16 cellular contexts compared by ENCODE assay signal in the genomic region with DNA sequence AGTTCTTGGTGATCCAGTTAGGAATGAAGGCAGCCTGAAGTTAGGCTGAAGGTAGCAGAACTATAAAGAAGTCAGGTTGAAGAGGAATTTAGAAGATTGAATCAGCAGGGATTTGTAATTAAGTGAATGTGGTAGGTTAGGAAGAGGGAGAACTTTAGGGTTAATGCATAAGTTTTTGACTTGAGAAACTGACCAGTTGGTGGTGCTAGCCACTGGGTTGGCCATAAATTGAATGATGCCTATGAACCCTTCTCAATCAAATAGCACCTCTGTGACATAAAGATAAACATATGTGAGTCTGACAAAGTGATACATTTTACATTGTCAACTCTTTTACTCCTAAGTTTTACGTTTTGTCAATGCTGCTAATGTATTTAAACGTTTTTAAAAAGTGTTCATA.
A peak's percentile ranks its signal among the peaks of the same experiment; 100 is the strongest.
DNase-seq lines count a peak whose midpoint lies in the region; ATAC-seq and TF ChIP-seq lines count a peak whose summit lies in the region.
"Had no signal": no experiment of that assay in that cellular context is flagged by ENCODE, and none has a peak within 500 bp of the region (broad histone marks: within the 10 kb centered on the region; RNA-seq: fewer than 3 reads in every experiment).

No MANE protein-coding gene starts in this region.

- H2BK20ac ChIP-seq in H9 (ENCODE audit: low read depth, low read length, poor library complexity, severe bottlenecking), result no peak overlapping the region

- H4K20me1 ChIP-seq in H9 (ENCODE audit: control insufficient read depth, insufficient read depth, insufficient read length), result no peaks in the 10 kb centered on the region
- H4K20me1 ChIP-seq: BLaER1 had no signal

- no peaks in the 10 kb centered on the region for H3K9me3 ChIP-seq in H9 (ENCODE audit: control insufficient read depth, low read depth, low read length)
- no peaks in the 10 kb centered on the region for H3K9me3 ChIP-seq in WERI-Rb-1 (ENCODE audit: severe bottlenecking)
- no peaks in the 10 kb centered on the region for H3K9me3 ChIP-seq in transverse colon
- H3K9me3 ChIP-seq: BLaER1, Peyer's patch had no signal

- no peak overlapping the region for H4K91ac ChIP-seq in H9 (ENCODE audit: insufficient read length, low read depth, low read length)

- TF ChIP-seq CTCF in GM12865 (IDR thresholded peaks at IDR 0.05; ENCODE audit: insufficient read depth, low read depth, low read length, missing control alignments) (no peak), H9 (conservative IDR thresholded peaks at IDR 0.05) (peak; percentile 43; the same call in 2 of the 3 replicates), WERI-Rb-1 (IDR thresholded peaks at IDR 0.05; ENCODE audit: low read depth, low read length) (peak; percentile 40; the same call in 1 of the 2 replicates), transverse colon (IDR thresholded peaks at IDR 0.05) (no peak)

- DNase-seq in GM12865 (ENCODE audit: low read depth) (peak; percentile 4), H9 (no peak), WERI-Rb-1 (no peak), myocyte (ENCODE audit: low read depth) (peak; percentile 10), transverse colon (no peak), NCI-H2196 (lab: John Stamatoyannopoulos, UW; ENCODE audit: unreplicated experiment) (no peak), left lobe of liver (ENCODE audit: low spot score) (no peak)
- DNase-seq in activated T-helper 1 cell treated with anti-CD3 and anti-CD28 coated beads, Interleukin-12 subunit alpha, Interleukin-12 subunit beta, Interleukin-2, Interleukin-4 antibody, amounts not matched to agents 30 ng/mL and 10 ng/mL and 1 ng/mL, durations not matched to agents 14 hours and 24 hours and 36 hours (ENCODE audit: low spot score), result no peak
- DNase-seq: NCI-H1092, NCI-H1694 treated with DMSO at 0.1 percent for 48 hours, NCI-H446 treated with DMSO at 0.1 percent for 48 hours, NCI-H82, Peyer's patch, Right ventricle myocardium superior, T-helper 17 cell had no signal

- whole genome bisulfite sequencing in H9 (ENCODE audit: extremely low coverage, insufficient read length, low lambda C conversion rate), result no CpG with 5 or more reads among the region's 2 CpGs
- WGBS in transverse colon (ENCODE audit: low coverage in 1 of 2), 2 donors, result 50 to 56% methylated on average over 2 of the region's 2 CpGs

- H3T11ph ChIP-seq in H9 (ENCODE audit: low read length), result no peak overlapping the region

- H3K4ac ChIP-seq in H9 (ENCODE audit: low read depth, low read length), result no peak overlapping the region

- H4K8ac ChIP-seq in H9 (replicated peaks; ENCODE audit: insufficient read length, low read depth, low read length), result no peak overlapping the region

- no peaks in the 10 kb centered on the region for H3K36me3 Mint-ChIP-seq in H9 (ENCODE audit: insufficient read depth in 1 of 3, low read depth in 3 of 3)
- H3K36me3 Mint-ChIP-seq in activated T-helper 1 cell treated with anti-CD3 and anti-CD28 coated beads, Interleukin-12 subunit alpha, Interleukin-12 subunit beta, Interleukin-2, Interleukin-4 antibody, amounts not matched to agents 30 ng/mL and 10 ng/mL and 1 ng/mL, durations not matched to agents 14 hours and 24 hours and 36 hours (ENCODE audit: low read depth), result no peaks in the 10 kb centered on the region

- H3K4me1 ChIP-seq in H9 (ENCODE audit: insufficient read depth, low read length), result no peaks in the 10 kb centered on the region
- H3K4me1 ChIP-seq in transverse colon, result no peaks in the 10 kb centered on the region
- H3K4me1 ChIP-seq: BLaER1, Peyer's patch had no signal

- no peak overlapping the region for H2BK15ac ChIP-seq in H9 (ENCODE audit: low read depth, low read length)

- H4K5ac ChIP-seq in H9 (ENCODE audit: insufficient read length, low read depth, low read length), result no peak overlapping the region

- H3K23me2 ChIP-seq in H9 (ENCODE audit: insufficient read length, low read depth, low read length, poor library complexity, severe bottlenecking), result no peaks in the 10 kb centered on the region

- H2AFZ ChIP-seq in H9 (ENCODE audit: low read length), result no peak overlapping the region

- no peak overlapping the region for H3K4me3 ChIP-seq in GM12865 (ENCODE audit: low read depth, low read length)
- no peak overlapping the region for H3K4me3 ChIP-seq in WERI-Rb-1 (ENCODE audit: low read depth, low read length)
- H3K4me3 ChIP-seq in transverse colon, result no peak overlapping the region
- H3K4me3 ChIP-seq: BLaER1, Peyer's patch had no signal

- no peak overlapping the region for H2AK5ac ChIP-seq in H9 (ENCODE audit: insufficient read length, low read length)

- no peaks in the 10 kb centered on the region for H3K79me2 ChIP-seq in H9 (ENCODE audit: insufficient read depth, low read length)

- peaks cover 0 to 4% of the 10 kb centered on the region in 2 experiments; a peak in 1 of 5 replicates for H3K9me3 Mint-ChIP-seq in H9
- no peaks in the 10 kb centered on the region for H3K9me3 Mint-ChIP-seq in activated T-helper 1 cell treated with anti-CD3 and anti-CD28 coated beads, Interleukin-12 subunit alpha, Interleukin-12 subunit beta, Interleukin-2, Interleukin-4 antibody, amounts not matched to agents 30 ng/mL and 10 ng/mL and 1 ng/mL, durations not matched to agents 14 hours and 24 hours and 36 hours

- no peak overlapping the region for H3K4me2 ChIP-seq in H9 (ENCODE audit: insufficient read depth, insufficient read length, low read length)
- H3K4me2 ChIP-seq: BLaER1 had no signal

- no peak overlapping the region for H3K4me3 Mint-ChIP-seq in H9
- H3K4me3 Mint-ChIP-seq in activated T-helper 1 cell treated with anti-CD3 and anti-CD28 coated beads, Interleukin-12 subunit alpha, Interleukin-12 subunit beta, Interleukin-2, Interleukin-4 antibody, amounts not matched to agents 30 ng/mL and 10 ng/mL and 1 ng/mL, durations not matched to agents 14 hours and 24 hours and 36 hours, result no peak overlapping the region
- H3K4me3 Mint-ChIP-seq: T-helper 17 cell had no signal

- H3K36me3 ChIP-seq in WERI-Rb-1 (no peaks in the 10 kb centered on the region), transverse colon (no peaks in the 10 kb centered on the region)
- H3K36me3 ChIP-seq: BLaER1, Peyer's patch had no signal

- H3K23ac ChIP-seq in H9 (ENCODE audit: insufficient read length, low read depth, low read length), result no peak overlapping the region

- H3K56ac ChIP-seq in H9 (ENCODE audit: insufficient read length, low read depth, low read length), result no peak overlapping the region

- H2BK12ac ChIP-seq in H9 (ENCODE audit: insufficient read length, low read depth, low read length), result no peak overlapping the region

- no peak overlapping the region for H3K18ac ChIP-seq in H9 (ENCODE audit: insufficient read length, low read depth, low read length)

- H3K9ac ChIP-seq in H9 (ENCODE audit: extremely low read depth, insufficient read length, low read length), result no peak overlapping the region
- H3K9ac ChIP-seq: BLaER1 had no signal

- no peak for TF ChIP-seq EP300 in transverse colon (IDR thresholded peaks at IDR 0.05; ENCODE audit: low read depth)

- H3K27ac Mint-ChIP-seq in H9, result no peak overlapping the region
- H3K27ac Mint-ChIP-seq in activated T-helper 1 cell treated with anti-CD3 and anti-CD28 coated beads, Interleukin-12 subunit alpha, Interleukin-12 subunit beta, Interleukin-2, Interleukin-4 antibody, amounts not matched to agents 30 ng/mL and 10 ng/mL and 1 ng/mL, durations not matched to agents 14 hours and 24 hours and 36 hours, result no peak overlapping the region
- H3K27ac Mint-ChIP-seq: T-helper 17 cell had no signal

- no peak for TF ChIP-seq POLR2A in transverse colon (IDR thresholded peaks at IDR 0.05)

- H3K4me1 Mint-ChIP-seq in H9, result no peaks in the 10 kb centered on the region
- no peaks in the 10 kb centered on the region for H3K4me1 Mint-ChIP-seq in activated T-helper 1 cell treated with anti-CD3 and anti-CD28 coated beads, Interleukin-12 subunit alpha, Interleukin-12 subunit beta, Interleukin-2, Interleukin-4 antibody, amounts not matched to agents 30 ng/mL and 10 ng/mL and 1 ng/mL, durations not matched to agents 14 hours and 24 hours and 36 hours (ENCODE audit: low read depth)
- H3K4me1 Mint-ChIP-seq: T-helper 17 cell had no signal

- in situ Hi-C loops in transverse colon (cut with MboI; ENCODE audit: low pct_ligation_motif_present in 1 of 4, low pct_unique_long_range_greater_than_20kb in 1 of 4, low sequenced_read_pairs in 3 of 4), result no loop called here

- H3K27ac ChIP-seq in H9 (ENCODE audit: insufficient read length, low read depth, low read length), result no peak overlapping the region
- H3K27ac ChIP-seq in WERI-Rb-1, result no peak overlapping the region
- no peak overlapping the region for H3K27ac ChIP-seq in transverse colon
- H3K27ac ChIP-seq: BLaER1, Peyer's patch had no signal

- no peaks in the 10 kb centered on the region for H3K27me3 Mint-ChIP-seq in H9 (ENCODE audit: low read depth)
- no peaks in the 10 kb centered on the region for H3K27me3 Mint-ChIP-seq in activated T-helper 1 cell treated with anti-CD3 and anti-CD28 coated beads, Interleukin-12 subunit alpha, Interleukin-12 subunit beta, Interleukin-2, Interleukin-4 antibody, amounts not matched to agents 30 ng/mL and 10 ng/mL and 1 ng/mL, durations not matched to agents 14 hours and 24 hours and 36 hours (ENCODE audit: insufficient read depth)
- H3K27me3 Mint-ChIP-seq: T-helper 17 cell had no signal

- no peak overlapping the region for H3K14ac ChIP-seq in H9 (ENCODE audit: insufficient read depth, low read length)

- H3K27me3 ChIP-seq in H9 (ENCODE audit: insufficient read depth, low read length) (no peaks in the 10 kb centered on the region), WERI-Rb-1 (ENCODE audit: insufficient read depth, low read depth, severe bottlenecking) (no peaks in the 10 kb centered on the region), transverse colon (no peaks in the 10 kb centered on the region)
- H3K27me3 ChIP-seq: BLaER1, Peyer's patch had no signal

- no peaks in the 10 kb centered on the region for H3K79me1 ChIP-seq in H9 (ENCODE audit: insufficient read depth, low read depth, low read length, poor library complexity, severe bottlenecking)

- H2BK120ac ChIP-seq in H9 (ENCODE audit: low read depth, low read length, poor library complexity, severe bottlenecking), result no peak overlapping the region

- no peak for ATAC-seq in left lobe of liver
- ATAC-seq: T-helper 17 cell had no signal

- intact Hi-C loops in transverse colon (cut with DNase I; ENCODE audit: low total_unique reads), result no loop called here
- intact Hi-C loops in activated T-helper 1 cell treated with anti-CD3 and anti-CD28 coated beads, Interleukin-12 subunit alpha, Interleukin-12 subunit beta, Interleukin-2, Interleukin-4 antibody, amounts not matched to agents 30 ng/mL and 10 ng/mL and 1 ng/mL, durations not matched to agents 14 hours and 24 hours and 36 hours (cut with micrococcal nuclease), result no loop called here

- no peak overlapping the region for H2BK5ac ChIP-seq in H9 (ENCODE audit: insufficient read length, low read length)

Comparison
In these comparisons a context has a peak if more than half of its experiments do, and no peak if none do; other contexts are left out.
1. DNase-seq: peak in GM12865 (single experiment) and myocyte (single experiment); none in H9 (single experiment), WERI-Rb-1 (single experiment), transverse colon (single experiment), activated T-helper 1 cell treated with anti-CD3 and anti-CD28 coated beads, Interleukin-12 subunit alpha, Interleukin-12 subunit beta, Interleukin-2, Interleukin-4 antibody, amounts not matched to agents 30 ng/mL and 10 ng/mL and 1 ng/mL, durations not matched to agents 14 hours and 24 hours and 36 hours (single experiment), NCI-H2196 (single experiment) and left lobe of liver (single experiment).
2. CTCF ChIP-seq: peak in H9 (single experiment) and WERI-Rb-1 (single experiment); none in GM12865 (single experiment) and transverse colon (0 of 5).